In genomic region chr17:61816538-61816937, GRCh38 we compare ENCODE assay signal across 14 cellular contexts. TPM values are rescaled to one million over a fixed set of nuclear protein-coding genes. Genes with fewer than 3 reads are reported as not detected.
DNase-seq lines count a peak whose midpoint lies in the region; ATAC-seq and TF ChIP-seq lines count a peak whose summit lies in the region.
"Had no signal": no experiment of that assay in that cellular context is flagged by ENCODE, and none has a peak within 500 bp of the region (broad histone marks: within the 10 kb centered on the region; RNA-seq: fewer than 3 reads in every experiment).

No MANE protein-coding gene starts in this region.

- no peak overlapping the region for H2BK15ac ChIP-seq in IMR-90 (ENCODE audit: low read depth, low read length)

- no peaks in the 10 kb centered on the region for H3K27me3 ChIP-seq in IMR-90 (ENCODE audit: control insufficient read depth, insufficient read depth, low read length)
- no peaks in the 10 kb centered on the region for H3K27me3 ChIP-seq in fibroblast of lung (ENCODE audit: control insufficient read depth, insufficient read depth, low read length)
- H3K27me3 ChIP-seq: neutrophil, sigmoid colon had no signal

- peaks cover 4% of the 10 kb centered on the region; the same call in 1 of the 2 replicates for H3K36me3 ChIP-seq in IMR-90 (ENCODE audit: control insufficient read depth, insufficient read depth, low read length)
- no peaks in the 10 kb centered on the region for H3K36me3 ChIP-seq in fibroblast of lung (ENCODE audit: control insufficient read depth, insufficient read depth, low read length)
- H3K36me3 ChIP-seq: sigmoid colon had no signal

- H3K9me1 ChIP-seq in IMR-90 (ENCODE audit: insufficient read depth, low read length) = no peaks in the 10 kb centered on the region

- no peak overlapping the region for H3K14ac ChIP-seq in IMR-90 (replicated peaks; ENCODE audit: low read depth, low read length)

- H3K27me3 Mint-ChIP-seq in CD14-positive monocyte (ENCODE audit: low read depth in 3 of 3) = no peaks in the 10 kb centered on the region
- no peaks in the 10 kb centered on the region for H3K27me3 Mint-ChIP-seq in glutamatergic neuron (ENCODE audit: unreplicated experiment)

- H3K27ac ChIP-seq in IMR-90 (ENCODE audit: insufficient read depth, low read length) = no peak overlapping the region
- no peak overlapping the region for H3K27ac ChIP-seq in fibroblast of lung (ENCODE audit: insufficient read depth, low read length)
- H3K27ac ChIP-seq: neutrophil, sigmoid colon had no signal

- peaks cover 7% of the 10 kb centered on the region for H3K9me3 ChIP-seq in IMR-90 (ENCODE audit: control insufficient read depth, insufficient read depth, low read length)
- H3K9me3 ChIP-seq in fibroblast of lung (ENCODE audit: control insufficient read depth, insufficient read depth, low read depth, low read length) = no peaks in the 10 kb centered on the region
- H3K9me3 ChIP-seq: neutrophil, sigmoid colon had no signal

- H3K79me2 ChIP-seq in fibroblast of lung (ENCODE audit: control insufficient read depth, insufficient read depth, low read length) = no peaks in the 10 kb centered on the region

- H3K56ac ChIP-seq in IMR-90 (ENCODE audit: extremely low read depth, insufficient read depth, low read length) = no peak overlapping the region

- peak overlapping the region; percentile 56 to 80 (median 77) for H3K27ac Mint-ChIP-seq in CD14-positive monocyte
- H3K27ac Mint-ChIP-seq in glutamatergic neuron (ENCODE audit: unreplicated experiment) = no peak overlapping the region

- BruUV-seq in IMR-90 (replicated peaks; lab: Mats Ljungman, UMichigan) = no TSS peak

- CTCF ChIA-PET in IMR-90 (lab: Yijun Ruan, JAX) = no interaction called here

- no peak for TF ChIP-seq POLR2A in IMR-90 (IDR thresholded peaks at IDR 0.05; ENCODE audit: low read depth, low read length)

- no peak overlapping the region for H3K4ac ChIP-seq in IMR-90 (ENCODE audit: low read depth, low read length)

- peak; percentile 48; the same call in 1 of the 2 replicates for ATAC-seq in IMR-90 (ENCODE audit: low read depth)
- no peak for ATAC-seq in HG03139 (IDR thresholded peaks at IDR 0.05; ENCODE audit: unreplicated experiment)
- no peak for ATAC-seq in HG02970 (IDR thresholded peaks at IDR 0.05; ENCODE audit: low FRiP score, unreplicated experiment)
- ATAC-seq: PC-3 had no signal

- dilution Hi-C loops in IMR-90 (cut with HindIII; ENCODE audit: low sequenced_read_pairs, unreplicated experiment) = no loop called here

- no peak overlapping the region for H4K5ac ChIP-seq in IMR-90 (ENCODE audit: low read depth, low read length)

- H3K18ac ChIP-seq in IMR-90 (ENCODE audit: low read depth, low read length) = no peak overlapping the region

- no peak overlapping the region for H3K23ac ChIP-seq in IMR-90 (ENCODE audit: low read depth, low read length)

- no peak overlapping the region for H2BK20ac ChIP-seq in IMR-90 (ENCODE audit: low read depth, low read length)

- in situ Hi-C loops in IMR-90 (cut with MboI; ENCODE audit: low sequenced_read_pairs) = no loop called here

- no peak overlapping the region for H4K91ac ChIP-seq in IMR-90 (ENCODE audit: insufficient read depth, low read depth, low read length)

- no peak for TF ChIP-seq CTCF in CD14-positive monocyte (IDR thresholded peaks at IDR 0.05)
- no peak for TF ChIP-seq CTCF in IMR-90 (conservative IDR thresholded peaks at IDR 0.05; ENCODE audit: low read depth, low read length)
- TF ChIP-seq CTCF in fibroblast of lung (conservative IDR thresholded peaks at IDR 0.05 in 1 of 2, IDR thresholded peaks at IDR 0.05 in 1 of 2; ENCODE audit: low read depth in 1 of 2, low read length in 2 of 2) = no peak
- no peak for TF ChIP-seq CTCF in glutamatergic neuron (IDR thresholded peaks at IDR 0.05; ENCODE audit: partially characterized antibody, unreplicated experiment)

- no peak overlapping the region for H2AK9ac ChIP-seq in IMR-90 (replicated peaks; ENCODE audit: low read depth, low read length, poor library complexity)

- POLR2A ChIA-PET in IMR-90 (lab: Charles Lee; ENCODE audit: unreplicated experiment) = no interaction called here

- no peak overlapping the region for H2BK5ac ChIP-seq in IMR-90 (ENCODE audit: low read depth, low read length, poor library complexity, severe bottlenecking)

- H3K4me2 ChIP-seq in IMR-90 (ENCODE audit: low read depth, low read length) (no peak overlapping the region), fibroblast of lung (ENCODE audit: extremely low read depth, insufficient read depth, low read length) (no peak overlapping the region)

- H4K8ac ChIP-seq in IMR-90 (ENCODE audit: low read depth in 2 of 2, low read length in 2 of 2) = no peak overlapping the region; a peak in 1 of 4 replicates

- no peak for TF ChIP-seq RAD21 in IMR-90 (IDR thresholded peaks at IDR 0.05; ENCODE audit: low read length)

- 67% methylated on average over 1 of the region's 4 CpGs; no CpG with 5 or more reads in 1 of the 2 experiments for WGBS in IMR-90 (ENCODE audit: extremely low coverage in 2 of 2, insufficient read length in 1 of 2), 2 experiments

- H4K20me1 ChIP-seq in IMR-90 (ENCODE audit: insufficient read depth, low read length) (no peaks in the 10 kb centered on the region), fibroblast of lung (ENCODE audit: control insufficient read depth, extremely low read depth, insufficient read depth, low read length) (no peaks in the 10 kb centered on the region)

- H2BK120ac ChIP-seq in IMR-90 (ENCODE audit: low read depth, low read length) = no peak overlapping the region

- H3K79me1 ChIP-seq in IMR-90 (ENCODE audit: low read depth in 1 of 2, low read length in 2 of 2) = peaks cover 3 to 26% of the 10 kb centered on the region in 2 experiments; a peak in 3 of 4 replicates

- peaks cover 19% of the 10 kb centered on the region for H3K4me1 Mint-ChIP-seq in CD14-positive monocyte
- H3K4me1 Mint-ChIP-seq in glutamatergic neuron (ENCODE audit: low read depth, unreplicated experiment) = no peaks in the 10 kb centered on the region

- H3K9me3 Mint-ChIP-seq in CD14-positive monocyte = peaks cover 0 to 6% (median 5%) of the 10 kb centered on the region in 7 donors
- peaks cover under 1% of the 10 kb centered on the region for H3K9me3 Mint-ChIP-seq in glutamatergic neuron (ENCODE audit: unreplicated experiment)

- H2AFZ ChIP-seq in IMR-90 (replicated peaks; ENCODE audit: low read length, poor library complexity) (no peak overlapping the region), fibroblast of lung (ENCODE audit: low read length) (no peak overlapping the region)

- peaks cover 2% of the 10 kb centered on the region; the same call in 1 of the 2 replicates for H3K4me1 ChIP-seq in IMR-90 (ENCODE audit: control insufficient read depth, insufficient read depth, low read length)
- H3K4me1 ChIP-seq in fibroblast of lung (ENCODE audit: control insufficient read depth, extremely low read depth, insufficient read depth, low read length) = no peaks in the 10 kb centered on the region
- H3K4me1 ChIP-seq: sigmoid colon had no signal

- intact Hi-C loops in CD14-positive monocyte (cut with micrococcal nuclease) (no loop called here), IMR-90 (cut with micrococcal nuclease) (no loop called here)

- no peak overlapping the region for H2AK5ac ChIP-seq in IMR-90 (ENCODE audit: low read depth, low read length)

- H3K4me3 ChIP-seq in IMR-90 (ENCODE audit: insufficient read depth, low read depth, low read length) (no peak overlapping the region), fibroblast of lung (replicated peaks in 1 of 4; ENCODE audit: control extremely low read depth in 1 of 4, insufficient read depth in 1 of 4, low read depth in 3 of 4, low read length in 4 of 4) (no peak overlapping the region)
- H3K4me3 ChIP-seq: sigmoid colon had no signal

- DNase-seq in CD14-positive monocyte (ENCODE audit: low spot score) = peak; percentile 48
- peak; percentile 62 for DNase-seq in IMR-90
- DNase-seq in OCI-M1 (lab: John Stamatoyannopoulos, UW) = peak; percentile 71
- DNase-seq in fibroblast of lung (ENCODE audit: low read depth in 2 of 2) = peak; percentile 14 to 20
- DNase-seq in DMS 273 treated with DMSO at 0.1 percent for 48 hours (lab: John Stamatoyannopoulos, UW) = no peak
- DNase-seq in glutamatergic neuron = no peak
- DNase-seq: activated T-cell treated with anti-CD3 and anti-CD28 coated beads for 4 hours, islet precursor cell, PC-3, sigmoid colon, SW 1271 had no signal

- peak overlapping the region in 1 of 2 donors; percentile 59 for H3K4me3 Mint-ChIP-seq in CD14-positive monocyte
- no peak overlapping the region for H3K4me3 Mint-ChIP-seq in glutamatergic neuron (ENCODE audit: unreplicated experiment)

- H3K36me3 Mint-ChIP-seq in CD14-positive monocyte = peaks cover 11 to 20% of the 10 kb centered on the region in 2 donors
- H3K36me3 Mint-ChIP-seq in glutamatergic neuron (ENCODE audit: unreplicated experiment) = no peaks in the 10 kb centered on the region

- H3K9ac ChIP-seq in IMR-90 (ENCODE audit: low read depth, low read length) (no peak overlapping the region), fibroblast of lung (ENCODE audit: insufficient read depth, low read length) (no peak overlapping the region)

TF ChIP-seq in IMR-90, 13 proteins besides CTCF, POLR2A, EP300 and RAD21:
- TF ChIP-seq FOS (IDR thresholded peaks at IDR 0.05; ENCODE audit: low read depth, low read length) (peak; percentile 39; the same call in 1 of the 2 replicates), BHLHE40 (IDR thresholded peaks at IDR 0.05; ENCODE audit: low read depth, low read length) (no peak), USF2 (IDR thresholded peaks at IDR 0.05; ENCODE audit: low read depth, low read length) (no peak)
TF ChIP-seq in IMR-90: peak in this region for 1.

RNA-seq across cellular contexts. Expression of gene BRIP1, which starts 46.8 kb away (rescaled TPM):
- polyA plus RNA-seq in CD14-positive monocyte = under 1 TPM; 0.11 to 0.12 TPM
- 19.7 and 34.4 TPM in 2 replicates for total RNA-seq in IMR-90 (2012; rRNA removed)
- polyA plus RNA-seq in IMR-90 (2012; rRNA removed) = 5.5 and 6.1 TPM in 2 replicates
- polyA plus RNA-seq in IMR-90 (2012; cell fraction: cytosol; rRNA removed) = 0.33 and 1.00 TPM in 2 replicates
- polyA plus RNA-seq in IMR-90 (2012; cell fraction: nucleus; rRNA removed; ENCODE audit: low replicate concordance) = 1.3 and 9.7 TPM in 2 replicates
- total RNA-seq in fibroblast of lung = 2.6 and 4.0 TPM in 2 replicates
- polyA plus RNA-seq in fibroblast of lung = 6.6 and 8.1 TPM in 2 replicates
- 3.7 and 4.7 TPM in 2 replicates for polyA plus RNA-seq in fibroblast of lung (2012)
- 1.3 and 1.6 TPM in 2 replicates for polyA minus RNA-seq in fibroblast of lung (ENCODE audit: low replicate concordance)
- 2.4 TPM for total RNA-seq in glutamatergic neuron (ENCODE audit: unreplicated experiment)

Comparison
In these comparisons a context has a peak if more than half of its experiments do, and no peak if none do; other contexts are left out.
1. DNase-seq: peak in CD14-positive monocyte (single experiment), IMR-90 (single experiment), OCI-M1 (single experiment) and fibroblast of lung (2 of 2); none in DMS 273 treated with DMSO at 0.1 percent for 48 hours (single experiment) and glutamatergic neuron (single experiment).